ENCODE assay signal across 8 cellular contexts in the genomic region with DNA sequence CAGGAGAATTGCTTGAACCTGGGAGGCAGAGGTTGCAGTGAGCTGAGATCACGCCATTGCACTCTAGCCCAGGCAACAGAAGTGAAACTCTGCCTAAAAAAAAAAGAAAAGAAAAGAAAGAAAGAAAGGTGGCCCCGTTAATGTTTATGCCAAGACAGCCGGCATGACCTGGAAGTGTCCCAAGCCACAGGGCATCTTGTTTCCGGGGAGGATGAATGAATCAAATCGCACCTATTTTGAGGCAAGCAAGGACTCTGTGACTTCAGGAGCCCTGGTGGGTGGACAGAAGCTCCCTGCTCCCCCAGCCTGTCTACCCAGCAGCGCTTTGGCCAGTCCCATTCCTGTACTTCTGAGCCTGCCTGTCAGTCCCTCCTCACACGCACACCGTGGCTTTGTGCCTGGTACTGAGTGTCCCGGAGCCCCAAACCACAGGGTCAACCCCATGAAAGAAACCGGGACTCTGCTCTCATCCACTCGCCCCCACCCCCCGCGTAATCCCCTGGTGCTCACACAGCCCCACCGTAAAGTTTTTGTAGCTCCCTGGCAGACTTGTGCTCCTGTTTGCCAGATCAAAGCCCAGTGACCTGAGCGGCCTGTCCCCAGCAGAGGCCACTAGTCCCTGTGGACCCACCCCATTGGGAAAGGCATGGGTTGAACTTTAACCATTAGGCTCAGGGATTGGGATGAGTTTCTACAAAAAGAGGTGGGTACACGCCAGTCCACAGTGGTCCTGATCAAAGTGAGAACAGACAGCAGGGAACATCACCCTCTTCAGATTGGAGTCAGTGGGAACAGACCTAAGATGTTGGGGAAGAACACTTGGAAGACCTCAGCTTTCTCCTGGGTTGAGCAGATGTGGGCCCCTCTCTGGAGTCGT. TPM values are rescaled to one million over a fixed set of nuclear protein-coding genes. Genes with fewer than 3 reads are reported as not detected.
A peak's percentile ranks its signal among the peaks of the same experiment; 100 is the strongest.
DNase-seq lines count a peak whose midpoint lies in the region; ATAC-seq and TF ChIP-seq lines count a peak whose summit lies in the region.

No MANE protein-coding gene starts in this region.

- H3K9me3 ChIP-seq in fibroblast of lung (ENCODE audit: control insufficient read depth, insufficient read depth, low read depth, low read length) (no peaks in the 10 kb centered on the region), ovary (no peaks in the 10 kb centered on the region)

- WGBS in ovary, 3 donors, result 32 to 40% (median 38%) methylated on average over 17 of the region's 17 CpGs

- no peaks in the 10 kb centered on the region for H4K20me1 ChIP-seq in fibroblast of lung (ENCODE audit: control insufficient read depth, extremely low read depth, insufficient read depth, low read length)

- H3K27ac ChIP-seq in fibroblast of lung (ENCODE audit: insufficient read depth, low read length) (peak overlapping the region; percentile 50), ovary (peak overlapping the region in 1 of 2 donors; percentile 95)

- TF ChIP-seq CTCF in fibroblast of lung (conservative IDR thresholded peaks at IDR 0.05 in 1 of 2, IDR thresholded peaks at IDR 0.05 in 1 of 2; ENCODE audit: low read depth in 1 of 2, low read length in 2 of 2) (no peak), ovary (IDR thresholded peaks at IDR 0.05) (no peak)

- H3K9ac ChIP-seq in fibroblast of lung (ENCODE audit: insufficient read depth, low read length), result no peak overlapping the region

- DNase-seq in activated CD4-positive, alpha-beta T cell treated with anti-CD3 and anti-CD28 coated beads for 36 hours, result peak; percentile 55
- no peak for DNase-seq in activated CD4-positive, alpha-beta T cell treated with anti-CD3 and anti-CD28 coated beads for 1 hour
- peak; percentile 63 for DNase-seq in T1000 (lab: John Stamatoyannopoulos, UW)
- DNase-seq in fibroblast of lung (ENCODE audit: low read depth in 2 of 2), result peak; percentile 29 to 34
- DNase-seq in ovary, result peak in 2 of 5 donors; percentile 54 to 63
- DNase-seq in SIG-M5 treated with dmso at 0.1 percent for 504 hours (lab: John Stamatoyannopoulos, UW; ENCODE audit: unreplicated experiment), result no peak
- DNase-seq in stimulated activated CD4-positive, alpha-beta T cell treated with anti-CD3 and anti-CD28 coated beads, Interleukin-2, amount 100 ng/mL, for 48 hours, result no peak

- H3K4me3 Mint-ChIP-seq in activated CD4-positive, alpha-beta T cell treated with anti-CD3 and anti-CD28 coated beads for 36 hours, result peak overlapping the region; percentile 87

- peak overlapping the region; percentile 71 for H2AFZ ChIP-seq in fibroblast of lung (ENCODE audit: low read length)

- intact Hi-C loops in activated CD4-positive, alpha-beta T cell treated with anti-CD3 and anti-CD28 coated beads for 36 hours (cut with DNase I, micrococcal nuclease), result loop anchor here (1.0 to 2.0 kb wide), 8 partner anchors 19 to 322 kb away; a partner anchor contains a TSS
- intact Hi-C loops in ovary (cut with DNase I), result no loop called here

- H3K27me3 Mint-ChIP-seq in activated CD4-positive, alpha-beta T cell treated with anti-CD3 and anti-CD28 coated beads for 36 hours, result no peaks in the 10 kb centered on the region

- H3K4me2 ChIP-seq in fibroblast of lung (ENCODE audit: extremely low read depth, insufficient read depth, low read length), result peak overlapping the region; percentile 66

- peak overlapping the region; percentile 73 for H3K27ac Mint-ChIP-seq in activated CD4-positive, alpha-beta T cell treated with anti-CD3 and anti-CD28 coated beads for 36 hours

- H3K4me3 ChIP-seq in fibroblast of lung (replicated peaks in 1 of 4; ENCODE audit: control extremely low read depth in 1 of 4, insufficient read depth in 1 of 4, low read depth in 3 of 4, low read length in 4 of 4) (peak overlapping the region; percentile 47 to 70 (median 62)), ovary (peak overlapping the region; percentile 76)

- peaks cover 2% of the 10 kb centered on the region for H3K79me2 ChIP-seq in fibroblast of lung (ENCODE audit: control insufficient read depth, insufficient read depth, low read length)

- no peaks in the 10 kb centered on the region for H3K27me3 ChIP-seq in fibroblast of lung (ENCODE audit: control insufficient read depth, insufficient read depth, low read length)
- H3K27me3 ChIP-seq in ovary, result no peaks in the 10 kb centered on the region

- CTCF ChIA-PET in activated CD4-positive, alpha-beta T cell treated with anti-CD3 and anti-CD28 coated beads for 36 hours (lab: Charles Lee), result interaction anchor here (0.7 to 1.2 kb wide), 2 partner anchors 42 to 74 kb away, joined by 3 read pairs; no protein-coding TSS in a partner anchor

- H3K36me3 ChIP-seq in fibroblast of lung (ENCODE audit: control insufficient read depth, insufficient read depth, low read length) (no peaks in the 10 kb centered on the region), ovary (no peaks in the 10 kb centered on the region)

- peaks cover 5% of the 10 kb centered on the region for H3K36me3 Mint-ChIP-seq in activated CD4-positive, alpha-beta T cell treated with anti-CD3 and anti-CD28 coated beads for 36 hours (ENCODE audit: low read depth)

- H3K9me3 Mint-ChIP-seq in activated CD4-positive, alpha-beta T cell treated with anti-CD3 and anti-CD28 coated beads for 36 hours (ENCODE audit: low read depth), result no peaks in the 10 kb centered on the region

- no peak for TF ChIP-seq EP300 in ovary (IDR thresholded peaks at IDR 0.05)

- H3K4me1 Mint-ChIP-seq in activated CD4-positive, alpha-beta T cell treated with anti-CD3 and anti-CD28 coated beads for 36 hours, result peaks cover 22% of the 10 kb centered on the region

- POLR2A ChIA-PET in activated CD4-positive, alpha-beta T cell treated with anti-CD3 and anti-CD28 coated beads for 36 hours (lab: Charles Lee), result interaction anchor here (0.6 to 1.1 kb wide), 4 partner anchors 8 to 298 kb away, joined by 3 to 9 read pairs (median 6); no protein-coding TSS in a partner anchor

- no peak for TF ChIP-seq POLR2A in ovary (IDR thresholded peaks at IDR 0.05)

- peak; percentile 13 for ATAC-seq in activated CD4-positive, alpha-beta T cell treated with anti-CD3 and anti-CD28 coated beads for 36 hours
- peak; percentile 15 for ATAC-seq in HG03066 (IDR thresholded peaks at IDR 0.05; ENCODE audit: low read depth, unreplicated experiment)

- H3K4me1 ChIP-seq in fibroblast of lung (ENCODE audit: control insufficient read depth, extremely low read depth, insufficient read depth, low read length) (peaks cover 4% of the 10 kb centered on the region), ovary (ENCODE audit: insufficient read depth) (peaks cover 5% of the 10 kb centered on the region)

RNA-seq across cellular contexts. Expression of a gene that starts 19.3 kb away (rescaled TPM):
- 10 to 100 TPM; 42.3 to 51.8 TPM for total RNA-seq in activated CD4-positive, alpha-beta T cell treated with anti-CD3 and anti-CD28 coated beads for 36 hours
- 35.2 and 36.0 TPM in 2 replicates for total RNA-seq in fibroblast of lung
- polyA plus RNA-seq in fibroblast of lung, result 45.5 and 47.3 TPM in 2 replicates
- 65.0 and 78.7 TPM in 2 replicates for polyA plus RNA-seq in fibroblast of lung (2012)
- polyA minus RNA-seq in fibroblast of lung (ENCODE audit: low replicate concordance), result 19.9 and 31.5 TPM in 2 replicates
- 10 to 100 TPM; 29.2 to 68.3 (median 64.7) TPM for total RNA-seq in ovary
- 10 to 100 TPM; 44.1 to 81.7 TPM for polyA plus RNA-seq in ovary

RNA-seq across cellular contexts. Expression of a gene that starts 34.5 kb away (rescaled TPM):
- 10 to 100 TPM; 38.1 to 43.4 TPM for total RNA-seq in activated CD4-positive, alpha-beta T cell treated with anti-CD3 and anti-CD28 coated beads for 36 hours
- total RNA-seq in fibroblast of lung (22.1 and 29.6 TPM in 2 replicates), ovary (10 to 100 TPM; 18.4 to 46.9 (median 38.0) TPM)
- polyA plus RNA-seq in fibroblast of lung (14.8 and 22.1 TPM in 2 replicates), ovary (10 to 100 TPM; 24.7 to 29.7 TPM)
- polyA plus RNA-seq in fibroblast of lung (2012), result 27.7 and 39.0 TPM in 2 replicates
- 65.2 and 104 TPM in 2 replicates for polyA minus RNA-seq in fibroblast of lung (ENCODE audit: low replicate concordance)

RNA-seq across cellular contexts. Expression of a gene that starts 38.8 kb away (rescaled TPM):
- total RNA-seq in activated CD4-positive, alpha-beta T cell treated with anti-CD3 and anti-CD28 coated beads for 36 hours, result 1 to 10 TPM in 1 of 2 experiments, under 1 TPM in 1; 0.69 to 1.6 TPM
- not detected in 2 replicates for total RNA-seq in fibroblast of lung
- polyA plus RNA-seq in fibroblast of lung, result 0.11 and 0.45 TPM in 2 replicates
- polyA plus RNA-seq in fibroblast of lung (2012), result 0.78 and 0.87 TPM in 2 replicates
- 2.8 TPM in 1 of 2 replicates, not detected in the other for polyA minus RNA-seq in fibroblast of lung (ENCODE audit: low replicate concordance)
- total RNA-seq in ovary, result 1 to 10 TPM in 2 of 7 donors, not detected in 5; 1.0 to 1.3 TPM
- polyA plus RNA-seq in ovary, result 1 to 10 TPM in 1 of 2 donors, under 1 TPM in 1; 0.38 to 1.4 TPM

RNA-seq across cellular contexts. Expression of a gene that starts 46.5 kb away (rescaled TPM):
- 100 to 1,000 TPM; 155 to 159 TPM for total RNA-seq in activated CD4-positive, alpha-beta T cell treated with anti-CD3 and anti-CD28 coated beads for 36 hours
- total RNA-seq in fibroblast of lung, result 0.17 and 0.26 TPM in 2 replicates
- 0.17 TPM in 1 of 2 replicates, not detected in the other for polyA plus RNA-seq in fibroblast of lung
- 0.78 and 2.0 TPM in 2 replicates for polyA plus RNA-seq in fibroblast of lung (2012)
- 0.24 TPM in 1 of 2 replicates, not detected in the other for polyA minus RNA-seq in fibroblast of lung (ENCODE audit: low replicate concordance)
- total RNA-seq in ovary, result 1 to 10 TPM in 6 of 7 donors, under 1 TPM in 1; 0.46 to 8.2 (median 4.4) TPM
- 1 to 10 TPM; 1.9 to 3.2 TPM for polyA plus RNA-seq in ovary

RNA-seq across cellular contexts. Expression of a gene that starts 59.4 kb away (rescaled TPM):
- total RNA-seq in activated CD4-positive, alpha-beta T cell treated with anti-CD3 and anti-CD28 coated beads for 36 hours, result 10 to 100 TPM; 10.6 to 11.0 TPM
- 7.3 and 7.7 TPM in 2 replicates for total RNA-seq in fibroblast of lung
- 3.2 and 4.0 TPM in 2 replicates for polyA plus RNA-seq in fibroblast of lung
- 3.6 and 4.4 TPM in 2 replicates for polyA plus RNA-seq in fibroblast of lung (2012)
- 3.7 and 5.3 TPM in 2 replicates for polyA minus RNA-seq in fibroblast of lung (ENCODE audit: low replicate concordance)
- 1 to 10 TPM; 6.2 to 9.8 (median 6.7) TPM for total RNA-seq in ovary
- 1 to 10 TPM; 2.7 to 4.8 TPM for polyA plus RNA-seq in ovary

Comparison
In these comparisons a context has a peak if more than half of its experiments do, and no peak if none do; other contexts are left out.
1. DNase-seq: peak in activated CD4-positive, alpha-beta T cell treated with anti-CD3 and anti-CD28 coated beads for 36 hours (single experiment), T1000 (single experiment) and fibroblast of lung (2 of 2); none in activated CD4-positive, alpha-beta T cell treated with anti-CD3 and anti-CD28 coated beads for 1 hour (single experiment), SIG-M5 treated with dmso at 0.1 percent for 504 hours (single experiment) and stimulated activated CD4-positive, alpha-beta T cell treated with anti-CD3 and anti-CD28 coated beads, Interleukin-2, amount 100 ng/mL, for 48 hours (0 of 2).
2. intact Hi-C loops: an anchor here in activated CD4-positive, alpha-beta T cell treated with anti-CD3 and anti-CD28 coated beads for 36 hours (1.0 to 2.0 kb wide); none called in ovary.